2 cellular contexts compared by ENCODE assay signal in the genomic region with DNA sequence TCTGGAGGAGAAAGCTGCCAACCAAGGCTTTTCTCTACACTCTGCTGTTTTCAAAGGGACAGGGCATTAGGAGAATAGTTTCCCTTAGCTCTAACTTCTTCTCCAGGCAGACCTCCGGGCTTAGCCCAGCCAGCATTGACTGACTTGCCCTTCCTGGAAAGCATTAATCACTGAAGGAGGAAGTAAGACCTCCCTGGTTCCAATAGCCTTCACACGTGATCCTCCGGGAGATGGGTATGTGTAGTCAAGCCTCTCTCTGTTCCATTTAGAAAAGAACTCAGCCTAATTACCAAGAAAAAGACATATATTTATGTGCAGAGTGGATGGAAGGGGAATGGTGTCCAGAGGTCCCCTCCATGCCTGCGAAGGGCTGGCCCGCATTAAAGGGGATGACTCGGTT.
TF ChIP-seq lines count a peak whose summit lies in the region.

No MANE protein-coding gene starts in this region.

TF ChIP-seq in WTC11, 78 proteins besides CTCF, POLR2A, EP300 and RAD21:
- no peak for TF ChIP-seq ZNF263 (CRISPR knock-in tag; IDR thresholded peaks at IDR 0.05; ENCODE audit: low read depth)
- peak; percentile 70; the same call in 1 of the 2 replicates for TF ChIP-seq ETV6 (CRISPR knock-in tag; IDR thresholded peaks at IDR 0.05)

TF ChIP-seq in SK-N-SH, 30 proteins besides CTCF, POLR2A, EP300 and RAD21:
- no peak for TF ChIP-seq FOXM1 (IDR thresholded peaks at IDR 0.05; ENCODE audit: low read depth)
